In genomic region chr20:3681931-3682820, GRCh38 we compare ENCODE assay signal across 11 cellular contexts. TPM values are rescaled to one million over a fixed set of nuclear protein-coding genes. Genes with fewer than 3 reads are reported as not detected.
DNase-seq lines count a peak whose midpoint lies in the region; ATAC-seq, FAIRE-seq and TF ChIP-seq lines count a peak whose summit lies in the region.
"Had no signal": no experiment of that assay in that cellular context is flagged by ENCODE, and none has a peak within 500 bp of the region (broad histone marks: within the 10 kb centered on the region; RNA-seq: fewer than 3 reads in every experiment).

ADAM33 (minus strand) TSS chr20:3682010; CDS start chr20:3682004, 6 bp downstream.

- H2BK15ac ChIP-seq in H9 (ENCODE audit: low read depth, low read length), result no peak within 1 kb of the TSS

- in situ Hi-C loops in G401 (cut with HindIII; ENCODE audit: low sequenced_read_pairs), result no loop called here

- no peak within 1 kb of the TSS for H4K5ac ChIP-seq in H9 (ENCODE audit: insufficient read length, low read depth, low read length)

- peak within 1 kb of the TSS; percentile 56 for H2AFZ ChIP-seq in H9 (ENCODE audit: low read length)

- no peak within 1 kb of the TSS for H3K56ac ChIP-seq in H9 (ENCODE audit: insufficient read length, low read depth, low read length)

- H4K91ac ChIP-seq in H9 (ENCODE audit: insufficient read length, low read depth, low read length), result no peak within 1 kb of the TSS

- H3K4me2 ChIP-seq in H9 (ENCODE audit: insufficient read depth, insufficient read length, low read length), result peak within 1 kb of the TSS; percentile 84
- H3K4me2 ChIP-seq in skeletal muscle satellite cell (ENCODE audit: low read length), result peak within 1 kb of the TSS; percentile 81

- H3K4me1 Mint-ChIP-seq in H9, result peaks cover 20 to 35% of the 10 kb centered on the region in 2 experiments
- peaks cover 39% of the 10 kb centered on the region for H3K4me1 Mint-ChIP-seq in chondrocyte (ENCODE audit: low read depth)

- H3K4me3 ChIP-seq in kidney (ENCODE audit: low read length in 2 of 2) (no peak within 1 kb of the TSS), skeletal muscle satellite cell (ENCODE audit: low read length) (peak within 1 kb of the TSS; percentile 58)

- no peaks in the 10 kb centered on the region for H4K20me1 ChIP-seq in H9 (ENCODE audit: control insufficient read depth, insufficient read depth, insufficient read length)

- H3K9me3 Mint-ChIP-seq in H9 (no peaks in the 10 kb centered on the region; a peak in 1 of 5 replicates), chondrocyte (ENCODE audit: low read depth) (no peaks in the 10 kb centered on the region)

- H2BK5ac ChIP-seq in H9 (ENCODE audit: insufficient read length, low read length), result no peak within 1 kb of the TSS

- peak; percentile 56 for DNase-seq in H9
- DNase-seq in chondrocyte (ENCODE audit: low spot score), result no peak
- peak; percentile 83 for DNase-seq in kidney
- no peak for DNase-seq in G401 (ENCODE audit: low spot score)
- no peak for DNase-seq in HUDEP-2 (lab: John Stamatoyannopoulos, UW; ENCODE audit: unreplicated experiment in 76 of 76)
- no peak for DNase-seq in NCI-H510A treated with DMSO at 0.1 percent for 48 hours (lab: John Stamatoyannopoulos, UW)
- DNase-seq: activated CD4-positive, alpha-beta T cell treated with anti-CD3 and anti-CD28 coated beads for 4 hours; NCI-H2107 had no signal

- H3K4ac ChIP-seq in H9 (ENCODE audit: low read depth, low read length), result no peak within 1 kb of the TSS

- no peak within 1 kb of the TSS for H3K23ac ChIP-seq in H9 (ENCODE audit: insufficient read length, low read depth, low read length)

- H3K27me3 Mint-ChIP-seq in H9 (ENCODE audit: low read depth), result peaks cover 54% of the 10 kb centered on the region
- H3K27me3 Mint-ChIP-seq in chondrocyte (ENCODE audit: low read depth), result peaks cover 4% of the 10 kb centered on the region

- FAIRE-seq in kidney (lab: Jason Lieb, UNC), result no peak

- no peak within 1 kb of the TSS for H3K18ac ChIP-seq in H9 (ENCODE audit: insufficient read length, low read depth, low read length)

- intact Hi-C loops in kidney (cut with DNase I), result no loop called here

- H3K27me3 ChIP-seq in H9 (ENCODE audit: insufficient read depth, low read length) (no peaks in the 10 kb centered on the region; the same call in 1 of the 2 replicates), skeletal muscle satellite cell (ENCODE audit: control insufficient read depth, insufficient read depth, low read length) (peaks cover 26% of the 10 kb centered on the region)

- H3K9ac ChIP-seq in H9 (ENCODE audit: extremely low read depth, insufficient read length, low read length) (no peak within 1 kb of the TSS), kidney (ENCODE audit: low read length in 2 of 2) (no peak within 1 kb of the TSS), skeletal muscle satellite cell (ENCODE audit: low read depth, low read length) (no peak within 1 kb of the TSS)

- TF ChIP-seq CTCF in H9 (conservative IDR thresholded peaks at IDR 0.05), result 0 out of 3 replicates have a peak, but pooled peaks have one; percentile 23
- TF ChIP-seq CTCF in chondrocyte (IDR thresholded peaks at IDR 0.05), result no peak
- no peak for TF ChIP-seq CTCF in kidney (IDR thresholded peaks at IDR 0.05; ENCODE audit: borderline replicate concordance, extremely low read depth, insufficient read depth)

- no peaks in the 10 kb centered on the region for H3K79me2 ChIP-seq in H9 (ENCODE audit: insufficient read depth, low read length)

- H3K27ac ChIP-seq in H9 (ENCODE audit: insufficient read length, low read depth, low read length), result no peak within 1 kb of the TSS
- H3K27ac ChIP-seq in kidney (ENCODE audit: low read depth in 2 of 2, low read length in 2 of 2), result no peak within 1 kb of the TSS
- H3K27ac ChIP-seq: epithelial cell of prostate had no signal

- H3K79me1 ChIP-seq in H9 (ENCODE audit: insufficient read depth, low read depth, low read length, poor library complexity, severe bottlenecking), result no peaks in the 10 kb centered on the region

- no peak within 1 kb of the TSS for H2BK120ac ChIP-seq in H9 (ENCODE audit: low read depth, low read length, poor library complexity, severe bottlenecking)

- no peak for ATAC-seq in GM18858 (IDR thresholded peaks at IDR 0.05; ENCODE audit: unreplicated experiment)

- H3K4me1 ChIP-seq in H9 (ENCODE audit: insufficient read depth, low read length), result peaks cover 4% of the 10 kb centered on the region; the same call in 1 of the 2 replicates
- peaks cover 0 to 5% of the 10 kb centered on the region in 2 donors for H3K4me1 ChIP-seq in kidney (ENCODE audit: control insufficient read depth in 1 of 2, insufficient read depth in 1 of 2, low read depth in 1 of 2, low read length in 2 of 2)
- H3K4me1 ChIP-seq in skeletal muscle satellite cell (ENCODE audit: control insufficient read depth, insufficient read depth, low read length), result peaks cover 36% of the 10 kb centered on the region

- peaks cover 13% of the 10 kb centered on the region for H3K23me2 ChIP-seq in H9 (ENCODE audit: insufficient read length, low read depth, low read length, poor library complexity, severe bottlenecking)

- H3K4me3 Mint-ChIP-seq in H9 (peak within 1 kb of the TSS; percentile 57 to 84), chondrocyte (ENCODE audit: unreplicated experiment) (peak within 1 kb of the TSS; percentile 68)

- WGBS in H9 (ENCODE audit: extremely low coverage, insufficient read length, low lambda C conversion rate), result no CpG with 5 or more reads among the region's 65 CpGs

- no peaks in the 10 kb centered on the region for H3K9me3 ChIP-seq in H9 (ENCODE audit: control insufficient read depth, low read depth, low read length)
- H3K9me3 ChIP-seq in kidney (ENCODE audit: control insufficient read depth in 1 of 2, low read length in 2 of 2), result no peaks in the 10 kb centered on the region
- H3K9me3 ChIP-seq in skeletal muscle satellite cell (replicated peaks; ENCODE audit: low read length), result no peaks in the 10 kb centered on the region

- H3K27ac Mint-ChIP-seq in H9, result no peak within 1 kb of the TSS
- no peak within 1 kb of the TSS for H3K27ac Mint-ChIP-seq in chondrocyte (ENCODE audit: unreplicated experiment)

- no peak within 1 kb of the TSS for H2AK5ac ChIP-seq in H9 (ENCODE audit: insufficient read length, low read length)

- H4K8ac ChIP-seq in H9 (replicated peaks; ENCODE audit: insufficient read length, low read depth, low read length), result no peak within 1 kb of the TSS

- peak within 1 kb of the TSS; percentile 69 for H3K14ac ChIP-seq in H9 (ENCODE audit: insufficient read depth, low read length)

- no peak within 1 kb of the TSS for H3T11ph ChIP-seq in H9 (ENCODE audit: low read length)

- no peak within 1 kb of the TSS for H2BK20ac ChIP-seq in H9 (ENCODE audit: low read depth, low read length, poor library complexity, severe bottlenecking)

- no peak within 1 kb of the TSS for H2BK12ac ChIP-seq in H9 (ENCODE audit: insufficient read length, low read depth, low read length)

- no peaks in the 10 kb centered on the region for H3K36me3 ChIP-seq in kidney (ENCODE audit: control insufficient read depth in 1 of 2, insufficient read depth in 2 of 2, low read length in 2 of 2)
- H3K36me3 ChIP-seq in skeletal muscle satellite cell (ENCODE audit: insufficient read depth, low read length), result no peaks in the 10 kb centered on the region

- H3K36me3 Mint-ChIP-seq in H9 (ENCODE audit: insufficient read depth in 1 of 3, low read depth in 3 of 3) (no peaks in the 10 kb centered on the region), chondrocyte (ENCODE audit: low read depth) (no peaks in the 10 kb centered on the region)

RNA-seq across cellular contexts. Expression of gene ADAM33, which starts in this region (rescaled TPM):
- total RNA-seq in H9 (2021), result 4.0 and 4.4 TPM in 2 replicates
- 4.1 to 13.1 TPM (median 12.2 TPM) in 3 replicates for total RNA-seq in chondrocyte
- 4.3 TPM for total RNA-seq in kidney
- polyA plus RNA-seq in kidney (ENCODE audit: insufficient read depth, low read depth, low replicate concordance), result 4.1 TPM
- 8.1 and 17.9 TPM in 2 replicates for total RNA-seq in skeletal muscle satellite cell (2012; rRNA removed)
- total RNA-seq in G401 (2014; rRNA removed; shearing (Covaris generic)), result 1.4 TPM in 1 of 2 replicates, not detected in the other

Comparison
In these comparisons a context has a peak if more than half of its experiments do, and no peak if none do; other contexts are left out.
1. DNase-seq: peak in H9 (single experiment) and kidney (single experiment); none in chondrocyte (single experiment), G401 (single experiment), HUDEP-2 (0 of 76) and NCI-H510A treated with DMSO at 0.1 percent for 48 hours (single experiment).